ENCODE assay signal across 8 cellular contexts in the genomic region with DNA sequence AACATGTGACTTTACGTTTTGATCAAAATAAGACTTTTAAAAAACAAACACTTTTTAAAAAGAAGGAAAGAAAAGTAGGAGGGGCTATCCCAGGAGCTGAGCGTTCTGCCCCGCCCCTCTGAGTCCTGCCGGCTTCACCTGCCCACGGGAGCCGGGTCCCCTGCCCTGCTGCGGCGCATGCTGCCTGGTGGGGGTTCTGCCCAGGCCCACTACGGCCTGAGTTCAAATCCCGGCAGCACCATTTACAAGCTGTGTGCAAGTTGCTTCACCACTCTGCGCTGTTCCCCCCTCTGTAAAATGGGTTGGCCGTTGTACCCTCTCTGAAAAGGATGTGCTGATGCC. TPM values are rescaled to one million over a fixed set of nuclear protein-coding genes. Genes with fewer than 3 reads are reported as not detected.
DNase-seq lines count a peak whose midpoint lies in the region; ATAC-seq and TF ChIP-seq lines count a peak whose summit lies in the region.

No MANE protein-coding gene starts in this region.

- intact Hi-C loops in activated CD8-positive, alpha-beta T cell treated with anti-CD3 and anti-CD28 coated beads for 36 hours (cut with micrococcal nuclease): no loop called here
- intact Hi-C loops in cardiac septum (cut with DNase I): loop anchor here (1.0 kb wide), 1 partner anchor 12 kb away; no protein-coding TSS in a partner anchor

- H3K4me3 Mint-ChIP-seq in activated CD8-positive, alpha-beta T cell treated with anti-CD3 and anti-CD28 coated beads for 36 hours: peak overlapping the region; percentile 61

- no peaks in the 10 kb centered on the region for H3K9me3 ChIP-seq in WERI-Rb-1 (ENCODE audit: severe bottlenecking)

- peak; percentile 13 for ATAC-seq in GM18511 (IDR thresholded peaks at IDR 0.05; ENCODE audit: unreplicated experiment)
- ATAC-seq in activated CD8-positive, alpha-beta T cell treated with anti-CD3 and anti-CD28 coated beads for 36 hours: no peak
- no peak for ATAC-seq in HG02610 (IDR thresholded peaks at IDR 0.05; ENCODE audit: unreplicated experiment)

- H3K4me1 ChIP-seq in rectal smooth muscle tissue (ENCODE audit: control insufficient read depth, insufficient read depth, low read length): peaks cover 62% of the 10 kb centered on the region

- peaks cover 16% of the 10 kb centered on the region for H3K27me3 Mint-ChIP-seq in activated CD8-positive, alpha-beta T cell treated with anti-CD3 and anti-CD28 coated beads for 36 hours

- no peaks in the 10 kb centered on the region for H3K36me3 Mint-ChIP-seq in activated CD8-positive, alpha-beta T cell treated with anti-CD3 and anti-CD28 coated beads for 36 hours (ENCODE audit: low read depth)

- peak overlapping the region; percentile 69 for H3K4me3 ChIP-seq in rectal smooth muscle tissue (ENCODE audit: low read length)
- H3K4me3 ChIP-seq in WERI-Rb-1 (ENCODE audit: low read depth, low read length): no peak overlapping the region

- CTCF ChIA-PET in activated CD8-positive, alpha-beta T cell treated with anti-CD3 and anti-CD28 coated beads for 36 hours (lab: Charles Lee): interaction anchor here (0.7 to 2.3 kb wide), 6 partner anchors 10 to 85 kb away, joined by 3 to 10 read pairs (median 4); no protein-coding TSS in a partner anchor

- H3K9me3 Mint-ChIP-seq in activated CD8-positive, alpha-beta T cell treated with anti-CD3 and anti-CD28 coated beads for 36 hours: no peaks in the 10 kb centered on the region

- peak overlapping the region; percentile 39 for H3K9ac ChIP-seq in rectal smooth muscle tissue (ENCODE audit: low read length)

- no peak overlapping the region for H3K27ac Mint-ChIP-seq in activated CD8-positive, alpha-beta T cell treated with anti-CD3 and anti-CD28 coated beads for 36 hours

- H3K27ac ChIP-seq in rectal smooth muscle tissue (ENCODE audit: low read depth, low read length) (peak overlapping the region; percentile 92), WERI-Rb-1 (no peak overlapping the region)

- POLR2A ChIA-PET in activated CD8-positive, alpha-beta T cell treated with anti-CD3 and anti-CD28 coated beads for 36 hours (lab: Charles Lee): interaction anchor here (0.6 to 0.8 kb wide), 3 partner anchors 10 to 42 kb away, joined by 3 read pairs; no protein-coding TSS in a partner anchor

- H3K27me3 ChIP-seq in rectal smooth muscle tissue (ENCODE audit: control insufficient read depth, insufficient read depth, low read length) (no peaks in the 10 kb centered on the region), WERI-Rb-1 (ENCODE audit: insufficient read depth, low read depth, severe bottlenecking) (no peaks in the 10 kb centered on the region)

- H3K36me3 ChIP-seq in rectal smooth muscle tissue (ENCODE audit: control insufficient read depth, insufficient read depth, low read length) (peaks cover 24% of the 10 kb centered on the region), WERI-Rb-1 (no peaks in the 10 kb centered on the region)

- no peak for DNase-seq in activated CD8-positive, alpha-beta T cell treated with anti-CD3 and anti-CD28 coated beads for 36 hours
- DNase-seq in cardiac septum (ENCODE audit: low spot score): peak; percentile 74
- no peak for DNase-seq in NCI-H524 (lab: John Stamatoyannopoulos, UW)
- DNase-seq in WERI-Rb-1: no peak
- no peak for DNase-seq in SW 1271 (lab: John Stamatoyannopoulos, UW)

- TF ChIP-seq CTCF in activated CD8-positive, alpha-beta T cell treated with anti-CD3 and anti-CD28 coated beads for 36 hours (IDR thresholded peaks at IDR 0.05): no peak
- no peak for TF ChIP-seq CTCF in WERI-Rb-1 (IDR thresholded peaks at IDR 0.05; ENCODE audit: low read depth, low read length)

- H3K4me1 Mint-ChIP-seq in activated CD8-positive, alpha-beta T cell treated with anti-CD3 and anti-CD28 coated beads for 36 hours (ENCODE audit: low read depth): peaks cover 16% of the 10 kb centered on the region

RNA-seq across cellular contexts. Expression of gene GSN, which starts 31.1 kb away (rescaled TPM):
- 1 to 10 TPM; 1.9 to 2.2 TPM for total RNA-seq in activated CD8-positive, alpha-beta T cell treated with anti-CD3 and anti-CD28 coated beads for 36 hours
- total RNA-seq in cardiac septum: 855 TPM

Comparison
In these comparisons a context has a peak if more than half of its experiments do, and no peak if none do; other contexts are left out.
1. RNA of gene GSN, which starts 31.1 kb away (total RNA-seq): 855 TPM in cardiac septum (single experiment); 1.9 to 2.2 TPM in activated CD8-positive, alpha-beta T cell treated with anti-CD3 and anti-CD28 coated beads for 36 hours; every median in the first group is over 100 times any median in the second.